Comparison of ENCODE assay signal across 20 cellular contexts in genomic region chr6:64990652-64991304, GRCh38.
"Had no signal": no experiment of that assay in that cellular context is flagged by ENCODE, and none has a peak within 500 bp of the region (broad histone marks: within the 10 kb centered on the region; RNA-seq: fewer than 3 reads in every experiment).

No MANE protein-coding gene starts in this region.

- DNase-seq: colonic mucosa; dermis blood vessel endothelial cell; heart left ventricle; hypothalamus; islet precursor cell; mucosa of descending colon; natural killer cell; ovary; right cardiac atrium; small intestine; stimulated activated CD4-positive, alpha-beta T cell treated with anti-CD3 and anti-CD28 coated beads, Interleukin-12 subunit alpha, Interleukin-12 subunit beta, amount 100 ng/mL, for 4 hours; stimulated activated naive CD4-positive, alpha-beta T cell; stomach; substantia nigra; transverse colon had no signal

- H3K27ac ChIP-seq: colonic mucosa, heart left ventricle, ovary, stomach, thoracic aorta, transverse colon had no signal

- H3K36me3 ChIP-seq: colonic mucosa, heart left ventricle, ovary, stomach, thoracic aorta, transverse colon had no signal

- H3K4me3 ChIP-seq: colonic mucosa, heart left ventricle, mucosa of descending colon, ovary, stomach, thoracic aorta, transverse colon had no signal

- H3K4me1 ChIP-seq: colonic mucosa, heart left ventricle, stomach, transverse colon had no signal

- H3K4me3 Mint-ChIP-seq: natural killer cell, neural crest cell had no signal

- H3K9me3 ChIP-seq: colonic mucosa, heart left ventricle, mucosa of descending colon, ovary, stomach, thoracic aorta, transverse colon had no signal

- H3K9me3 Mint-ChIP-seq: neural crest cell had no signal

- H3K27me3 ChIP-seq: colonic mucosa, heart left ventricle, ovary, stomach, transverse colon had no signal

- H3K27ac Mint-ChIP-seq: natural killer cell, progenitor cell of endocrine pancreas had no signal

- H3K4me1 Mint-ChIP-seq: natural killer cell, neural crest cell had no signal

- ATAC-seq: esophagus mucosa, heart left ventricle, left lobe of liver, mucosa of descending colon, natural killer cell, right cardiac atrium had no signal

- H3K27me3 Mint-ChIP-seq: progenitor cell of endocrine pancreas had no signal
